ENCODE assay signal across 12 cellular contexts in the genomic region with DNA sequence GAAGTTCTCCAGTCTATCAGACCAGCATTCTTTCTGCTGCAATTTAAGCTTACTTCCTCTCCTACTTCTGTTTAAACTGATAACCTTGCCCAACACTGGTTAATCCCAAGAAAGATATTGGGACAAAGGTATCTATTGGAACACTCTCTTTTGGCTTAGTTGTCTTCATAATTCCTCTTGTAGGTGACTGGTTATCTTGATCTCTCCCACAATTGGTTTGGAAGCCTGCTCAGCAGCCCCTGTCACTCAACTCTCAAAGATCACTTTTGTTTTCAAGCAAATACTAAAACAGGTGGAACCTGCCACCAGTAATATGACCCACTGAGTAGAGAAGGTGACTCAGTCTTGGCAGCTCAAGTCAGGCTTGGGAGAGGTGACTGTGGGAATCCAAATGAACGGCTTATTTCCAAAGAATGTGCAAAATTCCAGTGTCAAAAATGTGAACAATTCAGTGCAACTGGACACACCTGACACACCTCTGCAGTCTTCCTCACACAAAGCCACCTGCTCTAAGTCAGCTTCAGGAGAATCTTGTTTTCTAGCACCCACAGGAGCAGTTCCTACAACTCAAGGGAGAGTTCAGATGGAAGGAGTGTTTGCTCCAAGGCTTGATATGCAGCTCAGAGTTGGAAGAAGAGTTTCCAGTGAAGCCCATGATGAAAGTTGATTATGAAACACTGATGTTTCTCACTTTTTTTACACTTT.
A peak's percentile ranks its signal among the peaks of the same experiment; 100 is the strongest.
DNase-seq lines count a peak whose midpoint lies in the region; ATAC-seq, FAIRE-seq and TF ChIP-seq lines count a peak whose summit lies in the region.
"Had no signal": no experiment of that assay in that cellular context is flagged by ENCODE, and none has a peak within 500 bp of the region (broad histone marks: within the 10 kb centered on the region; RNA-seq: fewer than 3 reads in every experiment).

No MANE protein-coding gene starts in this region.

- ATAC-seq in psoas muscle (peak; percentile 64 to 82 (median 76)), HG03159 (IDR thresholded peaks at IDR 0.05; ENCODE audit: unreplicated experiment) (no peak), GM19452 (IDR thresholded peaks at IDR 0.05; ENCODE audit: unreplicated experiment) (no peak)

- H3K36me3 ChIP-seq in bronchial epithelial cell (ENCODE audit: control insufficient read depth, insufficient read depth, low read length) = no peaks in the 10 kb centered on the region
- no peaks in the 10 kb centered on the region for H3K36me3 ChIP-seq in psoas muscle (ENCODE audit: insufficient read depth in 1 of 2, low read depth in 1 of 2)
- H3K36me3 ChIP-seq: SJSA1, thyroid gland had no signal

- H3K4me1 ChIP-seq in psoas muscle = peaks cover 47% of the 10 kb centered on the region

- 25 to 54% (median 39%) methylated on average over 1 of the region's 1 CpG for WGBS in psoas muscle, 3 donors

- H3K9me3 ChIP-seq in psoas muscle = no peaks in the 10 kb centered on the region
- H3K9me3 ChIP-seq: thyroid gland had no signal

- H3K4me3 ChIP-seq in bronchial epithelial cell (ENCODE audit: low read depth, low read length) = no peak overlapping the region
- no peak overlapping the region for H3K4me3 ChIP-seq in psoas muscle
- H3K4me3 ChIP-seq: SJSA1, thyroid gland had no signal

- peak overlapping the region; percentile 67 for H3K27ac ChIP-seq in psoas muscle
- H3K27ac ChIP-seq: SJSA1, thyroid gland had no signal

- no peaks in the 10 kb centered on the region for H3K27me3 ChIP-seq in bronchial epithelial cell (ENCODE audit: control insufficient read depth, insufficient read depth, low read length)
- no peaks in the 10 kb centered on the region for H3K27me3 ChIP-seq in psoas muscle (ENCODE audit: insufficient read depth in 3 of 3, low read length in 2 of 3)
- H3K27me3 ChIP-seq: thyroid gland had no signal

- intact Hi-C loops in psoas muscle (cut with DNase I) = loop anchor here in 1 of 2 donors (5.0 kb wide), 2 partner anchors 73 to 207 kb away; no protein-coding TSS in a partner anchor

- DNase-seq in NCI-H2107 treated with DMSO at 0.1 percent for 48 hours (lab: John Stamatoyannopoulos, UW; ENCODE audit: unreplicated experiment) (peak; percentile 2), NCI-H2107 (lab: John Stamatoyannopoulos, UW) (no peak), OCI-M1 (lab: John Stamatoyannopoulos, UW) (peak; percentile 38), bronchial epithelial cell (ENCODE audit: low read depth) (peak; percentile 84), psoas muscle (no peak), SKM-1 treated with dmso at 0.1 percent for 144 hours (lab: John Stamatoyannopoulos, UW; ENCODE audit: unreplicated experiment) (no peak)
- DNase-seq: NCI-H1092 had no signal

- no peak for TF ChIP-seq CTCF in bronchial epithelial cell (IDR thresholded peaks at IDR 0.05; ENCODE audit: insufficient read depth, low read length, severe bottlenecking)
- no peak for TF ChIP-seq CTCF in psoas muscle (IDR thresholded peaks at IDR 0.05)

- FAIRE-seq in bronchial epithelial cell (lab: Jason Lieb, UNC) = peak; percentile 60
- FAIRE-seq: A204.1 had no signal

Comparison
In these comparisons a context has a peak if more than half of its experiments do, and no peak if none do; other contexts are left out.
1. DNase-seq: peak in NCI-H2107 treated with DMSO at 0.1 percent for 48 hours (single experiment), OCI-M1 (single experiment) and bronchial epithelial cell (single experiment); none in NCI-H2107 (single experiment), psoas muscle (0 of 2) and SKM-1 treated with dmso at 0.1 percent for 144 hours (single experiment).
2. ATAC-seq: peak in psoas muscle (4 of 4); none in HG03159 (single experiment) and GM19452 (single experiment).